17 cellular contexts compared by ENCODE assay signal in genomic region chr2:160430001-160430344, GRCh38.
DNase-seq lines count a peak whose midpoint lies in the region; ATAC-seq and TF ChIP-seq lines count a peak whose summit lies in the region.
"Had no signal": no experiment of that assay in that cellular context is flagged by ENCODE, and none has a peak within 500 bp of the region (broad histone marks: within the 10 kb centered on the region; RNA-seq: fewer than 3 reads in every experiment).

No MANE protein-coding gene starts in this region.

- no peaks in the 10 kb centered on the region for H3K79me2 ChIP-seq in trophoblast cell (ENCODE audit: control insufficient read depth, insufficient read depth, low read length, poor library complexity)

- no peak overlapping the region for H3K9ac ChIP-seq in trophoblast cell (ENCODE audit: low read length)

- intact Hi-C loops in left ventricle myocardium inferior (cut with micrococcal nuclease) (no loop called here), cardiac septum (cut with DNase I) (no loop called here), lower lobe of right lung (cut with DNase I) (no loop called here)
- intact Hi-C loops in activated CD8-positive, alpha-beta T cell treated with anti-CD3 and anti-CD28 coated beads for 36 hours (cut with micrococcal nuclease): no loop called here

- peak overlapping the region; percentile 86 for H3K27ac Mint-ChIP-seq in activated CD8-positive, alpha-beta T cell treated with anti-CD3 and anti-CD28 coated beads for 36 hours
- H3K27ac Mint-ChIP-seq: naive B cell; stimulated activated naive B cell treated with anti-CD40 and anti-IgM and Interleukin-4, amounts not matched to agents 10 μg/mL and 1 μg/mL and 100 μg/mL, for 72 hours had no signal

- H3K23ac ChIP-seq in trophoblast cell (ENCODE audit: low read length): no peak overlapping the region

- H3K14ac ChIP-seq in trophoblast cell (ENCODE audit: low read length): no peak overlapping the region

- no peak overlapping the region for H2AK5ac ChIP-seq in trophoblast cell (ENCODE audit: low read length)

- H3K4me2 ChIP-seq in trophoblast cell (ENCODE audit: low read length): no peak overlapping the region
- H3K4me2 ChIP-seq: PC-9 had no signal

- no peak for DNase-seq in left ventricle myocardium inferior
- no peak for DNase-seq in cardiac septum (ENCODE audit: low spot score)
- DNase-seq in activated CD8-positive, alpha-beta T cell treated with anti-CD3 and anti-CD28 coated beads for 36 hours: no peak
- DNase-seq in lower lobe of right lung: no peak
- no peak for DNase-seq in trophoblast cell
- DNase-seq: activated CD4-positive, alpha-beta T cell treated with anti-CD3 and anti-CD28 coated beads, Interleukin-2, amount 50 U/mL, for 4 hours; aorta; cortex of kidney; naive B cell; NCI-H187 treated with DMSO at 0.1 percent for 48 hours; PC-9; stimulated activated naive B cell treated with anti-CD40 and anti-IgM and Interleukin-4, amounts not matched to agents 10 μg/mL and 1 μg/mL and 100 μg/mL, for 72 hours had no signal

- no peak overlapping the region for H2BK5ac ChIP-seq in trophoblast cell (ENCODE audit: low read depth, low read length, poor library complexity)

- peak overlapping the region; percentile 78 for H3K27ac ChIP-seq in left ventricle myocardium inferior (replicated peaks)
- peak overlapping the region; percentile 12 for H3K27ac ChIP-seq in lower lobe of right lung
- no peak overlapping the region for H3K27ac ChIP-seq in trophoblast cell (ENCODE audit: low read depth, low read length)
- H3K27ac ChIP-seq: PC-9, prostate gland, SK-N-MC had no signal

- H4K12ac ChIP-seq in trophoblast cell (ENCODE audit: low read depth, low read length): no peak overlapping the region

- no peak for ATAC-seq in activated CD8-positive, alpha-beta T cell treated with anti-CD3 and anti-CD28 coated beads for 36 hours
- no peak for ATAC-seq in lower lobe of right lung
- ATAC-seq in GM21619 (IDR thresholded peaks at IDR 0.05; ENCODE audit: unreplicated experiment): no peak
- ATAC-seq in GM21825 (IDR thresholded peaks at IDR 0.05; ENCODE audit: unreplicated experiment): no peak
- ATAC-seq in GM19452 (IDR thresholded peaks at IDR 0.05; ENCODE audit: unreplicated experiment): no peak

- H4K8ac ChIP-seq in trophoblast cell (ENCODE audit: low read depth, low read length): no peak overlapping the region

- H3K4me1 ChIP-seq in left ventricle myocardium inferior (peaks cover 77% of the 10 kb centered on the region), lower lobe of right lung (peaks cover 59% of the 10 kb centered on the region), trophoblast cell (ENCODE audit: control insufficient read depth in 1 of 2, insufficient read depth in 2 of 2, low read length in 2 of 2) (no peaks in the 10 kb centered on the region)
- H3K4me1 ChIP-seq: prostate gland had no signal

- H2AFZ ChIP-seq in trophoblast cell (ENCODE audit: insufficient read depth, low read length, poor library complexity): no peak overlapping the region
- H2AFZ ChIP-seq: PC-9 had no signal

- H3K9me3 ChIP-seq in left ventricle myocardium inferior (replicated peaks) (peaks cover 10% of the 10 kb centered on the region), lower lobe of right lung (peaks cover 5% of the 10 kb centered on the region), trophoblast cell (ENCODE audit: insufficient read depth, low read depth, low read length) (no peaks in the 10 kb centered on the region)
- H3K9me3 ChIP-seq: prostate gland had no signal

- no peak overlapping the region for H4K91ac ChIP-seq in trophoblast cell (ENCODE audit: low read depth, low read length)

- POLR2A ChIA-PET in activated CD8-positive, alpha-beta T cell treated with anti-CD3 and anti-CD28 coated beads for 36 hours (lab: Charles Lee): no interaction called here

- H3K4me1 Mint-ChIP-seq in activated CD8-positive, alpha-beta T cell treated with anti-CD3 and anti-CD28 coated beads for 36 hours (ENCODE audit: low read depth): peaks cover 69% of the 10 kb centered on the region

- H3K18ac ChIP-seq in trophoblast cell (ENCODE audit: low read length): no peak overlapping the region

- CTCF ChIA-PET in activated CD8-positive, alpha-beta T cell treated with anti-CD3 and anti-CD28 coated beads for 36 hours (lab: Charles Lee): interaction anchor here (1.0 to 3.8 kb wide), 22 partner anchors 10 to 634 kb away, joined by 3 to 29 read pairs (median 4); partner anchors contain the start of gene RBMS1

- no peak for TF ChIP-seq CTCF in left ventricle myocardium inferior (IDR thresholded peaks at IDR 0.05; ENCODE audit: borderline replicate concordance)
- TF ChIP-seq CTCF in activated CD8-positive, alpha-beta T cell treated with anti-CD3 and anti-CD28 coated beads for 36 hours (IDR thresholded peaks at IDR 0.05): no peak
- TF ChIP-seq CTCF in lower lobe of right lung (IDR thresholded peaks at IDR 0.05): no peak

- peaks cover 10% of the 10 kb centered on the region for H3K9me3 Mint-ChIP-seq in activated CD8-positive, alpha-beta T cell treated with anti-CD3 and anti-CD28 coated beads for 36 hours
- H3K9me3 Mint-ChIP-seq: naive B cell; stimulated activated naive B cell treated with anti-CD40 and anti-IgM and Interleukin-4, amounts not matched to agents 10 μg/mL and 1 μg/mL and 100 μg/mL, for 72 hours had no signal

- peaks cover 2% of the 10 kb centered on the region for H3K79me1 ChIP-seq in trophoblast cell (ENCODE audit: low read length)

- H3K27me3 Mint-ChIP-seq in activated CD8-positive, alpha-beta T cell treated with anti-CD3 and anti-CD28 coated beads for 36 hours: no peaks in the 10 kb centered on the region
- H3K27me3 Mint-ChIP-seq: naive B cell; stimulated activated naive B cell treated with anti-CD40 and anti-IgM and Interleukin-4, amounts not matched to agents 10 μg/mL and 1 μg/mL and 100 μg/mL, for 72 hours had no signal

- H2BK120ac ChIP-seq in trophoblast cell (ENCODE audit: insufficient read depth, low read length, poor library complexity): no peak overlapping the region

- no peaks in the 10 kb centered on the region for H3K27me3 ChIP-seq in left ventricle myocardium inferior (ENCODE audit: low read depth)
- no peaks in the 10 kb centered on the region for H3K27me3 ChIP-seq in lower lobe of right lung (ENCODE audit: low read depth)
- no peaks in the 10 kb centered on the region for H3K27me3 ChIP-seq in trophoblast cell (ENCODE audit: insufficient read depth, low read length)

- peaks cover 16% of the 10 kb centered on the region for H3K36me3 ChIP-seq in left ventricle myocardium inferior
- no peaks in the 10 kb centered on the region for H3K36me3 ChIP-seq in lower lobe of right lung
- H3K36me3 ChIP-seq in trophoblast cell (ENCODE audit: control insufficient read depth in 1 of 2, insufficient read depth in 2 of 2, low read length in 2 of 2): peaks cover 5 to 9% of the 10 kb centered on the region in 2 experiments
- H3K36me3 ChIP-seq: prostate gland had no signal

- no peak overlapping the region for H3K4me3 Mint-ChIP-seq in activated CD8-positive, alpha-beta T cell treated with anti-CD3 and anti-CD28 coated beads for 36 hours
- H3K4me3 Mint-ChIP-seq: stimulated activated naive B cell treated with anti-CD40 and anti-IgM and Interleukin-4, amounts not matched to agents 10 μg/mL and 1 μg/mL and 100 μg/mL, for 72 hours had no signal

- H3K4ac ChIP-seq in trophoblast cell (ENCODE audit: low read depth, low read length): no peak overlapping the region

- no peak overlapping the region for H2BK12ac ChIP-seq in trophoblast cell (ENCODE audit: low read length)

- peaks cover 15% of the 10 kb centered on the region for H3K36me3 Mint-ChIP-seq in activated CD8-positive, alpha-beta T cell treated with anti-CD3 and anti-CD28 coated beads for 36 hours (ENCODE audit: low read depth)
- H3K36me3 Mint-ChIP-seq: naive B cell; stimulated activated naive B cell treated with anti-CD40 and anti-IgM and Interleukin-4, amounts not matched to agents 10 μg/mL and 1 μg/mL and 100 μg/mL, for 72 hours had no signal

- H3K4me3 ChIP-seq in left ventricle myocardium inferior: no peak overlapping the region
- no peak overlapping the region for H3K4me3 ChIP-seq in lower lobe of right lung
- H3K4me3 ChIP-seq in trophoblast cell (ENCODE audit: low read depth, low read length): no peak overlapping the region
- H3K4me3 ChIP-seq: PC-9, prostate gland, SK-N-MC had no signal
